Comparison of ENCODE assay signal across 18 cellular contexts in the genomic region with DNA sequence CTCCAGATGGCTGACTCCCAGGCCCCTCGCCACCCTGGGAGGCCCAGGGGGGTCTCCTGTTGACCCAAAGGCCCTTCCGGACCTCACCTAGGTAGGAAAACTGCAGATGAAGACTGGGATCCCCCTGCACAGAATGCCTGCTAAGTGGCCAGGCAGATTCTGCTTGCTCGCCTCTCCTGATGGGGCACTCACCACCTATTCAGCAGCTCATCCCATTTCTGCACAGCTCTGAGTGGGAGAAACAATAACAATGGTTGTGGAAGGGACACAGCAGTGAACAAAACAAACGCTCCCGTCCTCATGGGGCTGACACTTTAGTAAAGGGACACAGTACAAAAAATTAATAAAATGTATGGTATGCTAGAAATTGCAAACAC. TPM values are rescaled to one million over a fixed set of nuclear protein-coding genes. Genes with fewer than 3 reads are reported as not detected.
DNase-seq lines count a peak whose midpoint lies in the region; ATAC-seq and TF ChIP-seq lines count a peak whose summit lies in the region.
"Had no signal": no experiment of that assay in that cellular context is flagged by ENCODE, and none has a peak within 500 bp of the region (broad histone marks: within the 10 kb centered on the region; RNA-seq: fewer than 3 reads in every experiment).

No MANE protein-coding gene starts in this region.

- no peak overlapping the region for H3K4me3 ChIP-seq in heart right ventricle
- H3K4me3 ChIP-seq in spleen = no peak overlapping the region
- no peak overlapping the region for H3K4me3 ChIP-seq in vagina

- H3K36me3 ChIP-seq in heart right ventricle = no peaks in the 10 kb centered on the region
- H3K36me3 ChIP-seq in spleen = no peaks in the 10 kb centered on the region
- no peaks in the 10 kb centered on the region for H3K36me3 ChIP-seq in vagina

- no peak for TF ChIP-seq CTCF in heart right ventricle (IDR thresholded peaks at IDR 0.05)
- TF ChIP-seq CTCF in spleen (IDR thresholded peaks at IDR 0.05 in 8 of 11, conservative IDR thresholded peaks at IDR 0.05 in 3 of 11) = no peak
- TF ChIP-seq CTCF in vagina (IDR thresholded peaks at IDR 0.05) = no peak

- TF ChIP-seq POLR2A in spleen (IDR thresholded peaks at IDR 0.05) (no peak), vagina (IDR thresholded peaks at IDR 0.05) (no peak)

- intact Hi-C loops in heart right ventricle (cut with DNase I) (loop anchor here in 6 of 10 donors (2.0 to 10.0 kb wide), 4 partner anchors 51 to 128 kb away; no protein-coding TSS in a partner anchor), Right ventricle myocardium superior (cut with DNase I) (loop anchor here (5.0 kb wide), 1 partner anchor 128 kb away; no protein-coding TSS in a partner anchor), spleen (cut with DNase I; ENCODE audit: low total_unique reads) (loop anchor here (10.0 kb wide), 1 partner anchor 121 kb away; no protein-coding TSS in a partner anchor), vagina (cut with DNase I) (no loop called here)

- H3K9me3 ChIP-seq in heart right ventricle = no peaks in the 10 kb centered on the region
- no peaks in the 10 kb centered on the region for H3K9me3 ChIP-seq in spleen
- no peaks in the 10 kb centered on the region for H3K9me3 ChIP-seq in vagina

- 66 to 69% methylated on average over 5 of the region's 5 CpGs for WGBS in heart right ventricle, 2 donors
- WGBS in spleen, 5 donors = 73 to 89% (median 78%) methylated on average over 5 of the region's 5 CpGs

- peaks cover 14 to 56% (median 35%) of the 10 kb centered on the region in 9 donors for H3K4me1 ChIP-seq in heart right ventricle
- H3K4me1 ChIP-seq in spleen = peaks cover 0 to 32% (median 19%) of the 10 kb centered on the region in 6 donors
- peaks cover 8% of the 10 kb centered on the region for H3K4me1 ChIP-seq in vagina

- ATAC-seq in heart right ventricle = peak in 1 of 8 donors; percentile 13
- no peak for ATAC-seq in Right ventricle myocardium superior (ENCODE audit: poor library complexity)
- ATAC-seq in GM19455 (IDR thresholded peaks at IDR 0.05; ENCODE audit: unreplicated experiment) = no peak

- DNase-seq in heart right ventricle (no peak), Right ventricle myocardium superior (no peak), islet precursor cell (peak; percentile 16), spleen (no peak), vagina (ENCODE audit: extremely low spot score in 2 of 2) (no peak), NCI-H1092 (lab: John Stamatoyannopoulos, UW) (no peak), NCI-H1105 (lab: John Stamatoyannopoulos, UW) (no peak)
- DNase-seq: 8988T, DMS 273 treated with DMSO at 0.1 percent for 48 hours, GOT3, KG1, NCI-H1092 treated with DMSO at 0.1 percent for 48 hours, NCI-H1694 treated with DMSO at 0.1 percent for 48 hours, NCI-H345, NCI-H526 treated with DMSO at 0.1 percent for 48 hours, OCI-M1 had no signal

- H3K27me3 ChIP-seq in heart right ventricle (peaks cover 0 to 17% (median 0%) of the 10 kb centered on the region in 7 donors), spleen (replicated peaks in 1 of 7) (peaks cover 0 to 19% (median 0%) of the 10 kb centered on the region in 7 donors), vagina (no peaks in the 10 kb centered on the region)

- peak overlapping the region in 9 of 10 donors; percentile 22 to 71 (median 59) for H3K27ac ChIP-seq in heart right ventricle
- peak overlapping the region; percentile 5 to 72 (median 44) for H3K27ac ChIP-seq in spleen
- H3K27ac ChIP-seq in vagina = peak overlapping the region; percentile 71
- H3K27ac ChIP-seq: RWPE1 had no signal

RNA-seq across cellular contexts. Expression of a gene that starts 24.9 kb away (rescaled TPM):
- 10 to 100 TPM; 10.8 to 23.4 (median 16.6) TPM for total RNA-seq in heart right ventricle
- 10 to 100 TPM in 1 of 2 donors, 1 to 10 TPM in 1; 8.9 to 11.0 TPM for polyA plus RNA-seq in heart right ventricle
- total RNA-seq in Right ventricle myocardium superior = 15.2 TPM
- 100 to 1,000 TPM in 2 of 7 donors, 10 to 100 TPM in 5; 62.5 to 145 (median 68.7) TPM for total RNA-seq in spleen
- polyA plus RNA-seq in spleen = 10 to 100 TPM in 1 of 3 donors, 1 to 10 TPM in 2; 6.0 to 18.3 (median 6.7) TPM
- total RNA-seq in vagina = 16.2 TPM
